8 cellular contexts compared by ENCODE assay signal in the genomic region with DNA sequence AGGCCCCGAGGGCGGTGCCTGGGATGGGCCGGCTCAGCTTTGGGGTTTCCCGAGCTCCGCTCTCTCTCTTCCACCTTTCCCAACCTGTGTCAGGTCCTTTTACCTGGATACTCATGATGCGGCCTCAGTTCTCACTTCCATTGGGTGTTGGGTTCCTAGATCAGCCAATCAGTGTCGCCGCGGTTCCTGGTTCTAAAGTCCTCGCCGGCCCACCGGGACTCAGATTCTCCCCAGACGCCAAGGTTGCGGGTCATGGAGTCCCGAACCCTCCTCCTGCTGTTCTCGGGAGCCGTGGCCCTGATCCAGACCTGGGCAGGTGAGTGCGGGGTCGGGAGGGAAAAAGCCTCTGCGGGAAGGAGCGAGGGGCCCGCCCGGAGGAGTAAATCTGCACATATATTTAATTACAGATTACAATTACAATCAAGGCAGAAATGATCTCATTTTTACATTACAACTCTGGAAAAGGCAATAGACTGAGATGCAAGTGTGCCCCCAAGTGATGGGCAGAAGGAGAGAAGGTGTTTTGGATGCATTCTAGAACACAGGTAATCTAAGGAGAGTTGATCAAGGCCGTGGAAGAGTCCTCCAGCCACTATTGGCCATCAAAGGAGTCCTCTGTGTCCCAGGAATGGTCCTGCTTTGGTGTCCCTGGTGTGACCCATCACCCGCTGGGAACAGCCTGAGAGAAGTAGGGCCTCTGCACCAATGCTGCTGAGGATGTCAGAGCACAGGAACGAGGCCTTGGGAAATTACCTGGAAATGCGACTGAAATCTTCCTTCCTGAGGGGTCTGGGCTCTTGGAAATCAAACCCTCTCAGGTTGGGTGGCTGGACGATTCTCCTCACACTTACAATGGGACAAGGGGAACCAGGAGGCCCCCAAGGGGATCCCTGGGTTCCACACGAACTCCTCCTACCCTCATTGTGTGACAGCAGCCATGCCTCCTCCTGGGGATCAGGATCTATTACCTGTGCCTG. TPM values are rescaled to one million over a fixed set of nuclear protein-coding genes. Genes with fewer than 3 reads are reported as not detected.
DNase-seq lines count a peak whose midpoint lies in the region; ATAC-seq and TF ChIP-seq lines count a peak whose summit lies in the region.

No MANE protein-coding gene starts in this region.

- H3K36me3 ChIP-seq in colonic mucosa, result no peaks in the 10 kb centered on the region

- H3K4me3 ChIP-seq in GM12865 (ENCODE audit: low read depth, low read length), result peak overlapping the region; percentile 76
- peak overlapping the region; percentile 63 for H3K4me3 ChIP-seq in colonic mucosa

- no peaks in the 10 kb centered on the region for H3K9me3 ChIP-seq in colonic mucosa

- H3K9ac ChIP-seq in colonic mucosa (ENCODE audit: low read depth in 2 of 2, low read length in 2 of 2), result peak overlapping the region; percentile 75 to 99

- intact Hi-C loops in colonic mucosa (cut with DNase I), result no loop called here

- H3K27me3 ChIP-seq in colonic mucosa, result no peaks in the 10 kb centered on the region

- peaks cover 12% of the 10 kb centered on the region for H3K4me1 ChIP-seq in colonic mucosa

- peak; percentile 81 for ATAC-seq in HG02588 (IDR thresholded peaks at IDR 0.05; ENCODE audit: unreplicated experiment)

- H3K27ac ChIP-seq in colonic mucosa, result peak overlapping the region; percentile 54

- no peak for TF ChIP-seq CTCF in GM12865 (IDR thresholded peaks at IDR 0.05; ENCODE audit: insufficient read depth, low read depth, low read length, missing control alignments)
- no peak for TF ChIP-seq CTCF in colonic mucosa (IDR thresholded peaks at IDR 0.05)

- DNase-seq in GM12865 (ENCODE audit: low read depth), result peak; percentile 95
- peak; percentile 50 for DNase-seq in NCI-H2029 (lab: John Stamatoyannopoulos, UW)
- peak; percentile 90 for DNase-seq in activated CD4-positive, alpha-beta T cell treated with anti-CD3 and anti-CD28 coated beads for 48 hours
- DNase-seq in colonic mucosa, result peak; percentile 95
- DNase-seq in kidney glomerular epithelial cell (lab: John Stamatoyannopoulos, UW), result peak; percentile 87
- peak; percentile 91 for DNase-seq in stimulated activated CD4-positive, alpha-beta T cell treated with anti-CD3 and anti-CD28 coated beads, Interleukin-15, amount 100 ng/mL, for 24 hours
- no peak for DNase-seq in RKO (ENCODE audit: low spot score)

RNA-seq across cellular contexts. Expression of a gene that starts 34.7 kb away (rescaled TPM):
- total RNA-seq in colonic mucosa, result 1 to 10 TPM; 5.6 to 6.7 TPM

RNA-seq across cellular contexts. Expression of a gene that starts 59.9 kb away (rescaled TPM):
- 10 to 100 TPM; 15.0 to 26.7 TPM for total RNA-seq in colonic mucosa
